Comparison of ENCODE assay signal across 9 cellular contexts in the genomic region with DNA sequence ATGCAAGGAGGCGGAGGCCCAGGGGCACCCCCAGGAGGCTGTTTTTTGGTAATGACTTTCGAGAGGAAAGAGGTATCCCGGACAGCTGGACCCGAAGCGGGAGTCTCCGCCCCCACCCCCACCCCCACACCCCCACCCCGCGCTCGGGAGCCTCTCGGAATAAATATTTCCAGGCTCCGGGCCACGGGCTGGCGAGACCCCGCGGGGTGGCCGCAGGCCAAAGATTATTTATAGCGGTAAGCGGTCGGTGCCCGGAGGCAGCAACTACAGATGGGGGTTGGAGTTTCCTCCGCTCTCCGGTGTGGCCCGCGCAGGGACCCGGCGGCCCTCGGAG. TPM values are rescaled to one million over a fixed set of nuclear protein-coding genes. Genes with fewer than 3 reads are reported as not detected.
DNase-seq lines count a peak whose midpoint lies in the region; ATAC-seq and TF ChIP-seq lines count a peak whose summit lies in the region.
"Had no signal": no experiment of that assay in that cellular context is flagged by ENCODE, and none has a peak within 500 bp of the region (broad histone marks: within the 10 kb centered on the region; RNA-seq: fewer than 3 reads in every experiment).

No MANE protein-coding gene starts in this region.

- H3K4me3 ChIP-seq in esophagus muscularis mucosa: peak overlapping the region; percentile 52 to 61 (median 56)

- H3K4me1 Mint-ChIP-seq in natural killer cell: peaks cover 25 to 30% of the 10 kb centered on the region in 2 donors
- H3K4me1 Mint-ChIP-seq in natural killer cell treated with Interleukin-12 subunit alpha and Interleukin-12 subunit beta and Interleukin-15 and Interleukin-18, amount 100 ng/mL, for 72 hours (ENCODE audit: low read depth in 2 of 2): peaks cover 23% of the 10 kb centered on the region in 2 donors
- peaks cover 17 to 49% (median 34%) of the 10 kb centered on the region in 4 donors for H3K4me1 Mint-ChIP-seq in naive thymus-derived CD8-positive, alpha-beta T cell

- no peak for DNase-seq in natural killer cell
- no peak for DNase-seq in natural killer cell treated with Interleukin-12 subunit alpha and Interleukin-12 subunit beta and Interleukin-15 and Interleukin-18, amount 100 ng/mL, for 72 hours (ENCODE audit: low spot score)
- peak; percentile 90 for DNase-seq in esophagus muscularis mucosa (ENCODE audit: extremely low spot score)
- no peak for DNase-seq in naive thymus-derived CD8-positive, alpha-beta T cell
- no peak for DNase-seq in activated naive CD4-positive, alpha-beta T cell treated with Interleukin-2 at 50 U/mL for 16 hours
- no peak for DNase-seq in SIG-M5 treated with dmso at 0.1 percent for 504 hours (lab: John Stamatoyannopoulos, UW; ENCODE audit: unreplicated experiment)
- DNase-seq: NCI-H187 treated with DMSO at 0.1 percent for 48 hours had no signal

- H3K9me3 ChIP-seq in esophagus muscularis mucosa: no peaks in the 10 kb centered on the region

- WGBS in esophagus muscularis mucosa: 2% methylated on average over 11 of the region's 27 CpGs

- H3K36me3 Mint-ChIP-seq in natural killer cell: no peaks in the 10 kb centered on the region
- H3K36me3 Mint-ChIP-seq in natural killer cell treated with Interleukin-12 subunit alpha and Interleukin-12 subunit beta and Interleukin-15 and Interleukin-18, amount 100 ng/mL, for 72 hours: peaks cover 6% of the 10 kb centered on the region
- peaks cover 0 to 7% (median 0%) of the 10 kb centered on the region in 3 donors for H3K36me3 Mint-ChIP-seq in naive thymus-derived CD8-positive, alpha-beta T cell

- H3K27ac ChIP-seq in esophagus muscularis mucosa (replicated peaks in 1 of 4): peak overlapping the region in 3 of 4 donors; percentile 4 to 60 (median 6)

- H3K9me3 Mint-ChIP-seq in natural killer cell: no peaks in the 10 kb centered on the region
- no peaks in the 10 kb centered on the region for H3K9me3 Mint-ChIP-seq in natural killer cell treated with Interleukin-12 subunit alpha and Interleukin-12 subunit beta and Interleukin-15 and Interleukin-18, amount 100 ng/mL, for 72 hours
- peaks cover 0 to 7% (median 0%) of the 10 kb centered on the region in 9 donors for H3K9me3 Mint-ChIP-seq in naive thymus-derived CD8-positive, alpha-beta T cell

- peaks cover 60 to 72% (median 70%) of the 10 kb centered on the region in 4 donors for H3K4me1 ChIP-seq in esophagus muscularis mucosa

- no peak for TF ChIP-seq EP300 in esophagus muscularis mucosa (IDR thresholded peaks at IDR 0.05)

- H3K36me3 ChIP-seq in esophagus muscularis mucosa: no peaks in the 10 kb centered on the region

- intact Hi-C loops in natural killer cell (cut with micrococcal nuclease): no loop called here
- intact Hi-C loops in esophagus muscularis mucosa (cut with DNase I): loop anchor here (10.0 kb wide), 1 partner anchor 600 kb away; no protein-coding TSS in a partner anchor

- no peak for ATAC-seq in natural killer cell
- no peak for ATAC-seq in natural killer cell treated with Interleukin-12 subunit alpha and Interleukin-12 subunit beta and Interleukin-15 and Interleukin-18, amount 100 ng/mL, for 72 hours
- no peak for ATAC-seq in naive thymus-derived CD8-positive, alpha-beta T cell
- ATAC-seq in GM18858 (IDR thresholded peaks at IDR 0.05; ENCODE audit: unreplicated experiment): no peak
- no peak for ATAC-seq in GM21576 (IDR thresholded peaks at IDR 0.05; ENCODE audit: unreplicated experiment)

- POLR2A ChIA-PET in naive thymus-derived CD8-positive, alpha-beta T cell (lab: Charles Lee): no interaction called here

- no peak for TF ChIP-seq POLR2A in esophagus muscularis mucosa (IDR thresholded peaks at IDR 0.05; ENCODE audit: low read depth)

- H3K4me3 Mint-ChIP-seq in natural killer cell: peak overlapping the region; percentile 42
- no peak overlapping the region for H3K4me3 Mint-ChIP-seq in natural killer cell treated with Interleukin-12 subunit alpha and Interleukin-12 subunit beta and Interleukin-15 and Interleukin-18, amount 100 ng/mL, for 72 hours
- H3K4me3 Mint-ChIP-seq in naive thymus-derived CD8-positive, alpha-beta T cell: peak overlapping the region in 8 of 10 donors; percentile 40 to 77 (median 48)

- H3K27me3 Mint-ChIP-seq in natural killer cell (ENCODE audit: low read depth in 2 of 2): peaks cover 39 to 43% of the 10 kb centered on the region in 2 donors
- H3K27me3 Mint-ChIP-seq in natural killer cell treated with Interleukin-12 subunit alpha and Interleukin-12 subunit beta and Interleukin-15 and Interleukin-18, amount 100 ng/mL, for 72 hours: peaks cover 31 to 45% of the 10 kb centered on the region in 2 donors
- peaks cover 19 to 64% (median 49%) of the 10 kb centered on the region in 5 donors for H3K27me3 Mint-ChIP-seq in naive thymus-derived CD8-positive, alpha-beta T cell

- peaks cover 11 to 58% (median 44%) of the 10 kb centered on the region in 4 donors for H3K27me3 ChIP-seq in esophagus muscularis mucosa

- no peak overlapping the region for H3K27ac Mint-ChIP-seq in natural killer cell
- no peak overlapping the region for H3K27ac Mint-ChIP-seq in natural killer cell treated with Interleukin-12 subunit alpha and Interleukin-12 subunit beta and Interleukin-15 and Interleukin-18, amount 100 ng/mL, for 72 hours
- no peak overlapping the region for H3K27ac Mint-ChIP-seq in naive thymus-derived CD8-positive, alpha-beta T cell

- TF ChIP-seq CTCF in natural killer cell (IDR thresholded peaks at IDR 0.05) (no peak), esophagus muscularis mucosa (IDR thresholded peaks at IDR 0.05) (no peak)

RNA-seq across cellular contexts. Expression of gene CYP26B1, which starts 3.3 kb away (rescaled TPM):
- total RNA-seq in natural killer cell (not detected), esophagus muscularis mucosa (1 to 10 TPM; 1.2 to 3.6 (median 2.4) TPM)
- not detected for total RNA-seq in natural killer cell treated with Interleukin-12 subunit alpha and Interleukin-12 subunit beta and Interleukin-15 and Interleukin-18, amount 100 ng/mL, for 72 hours
- not detected for total RNA-seq in naive thymus-derived CD8-positive, alpha-beta T cell
- polyA plus RNA-seq in naive thymus-derived CD8-positive, alpha-beta T cell: not detected
